ENCODE assay signal across 8 cellular contexts in genomic region chr12:55972906-55973597, GRCh38. TPM values are rescaled to one million over a fixed set of nuclear protein-coding genes. Genes with fewer than 3 reads are reported as not detected.
A peak's percentile ranks its signal among the peaks of the same experiment; 100 is the strongest.
DNase-seq lines count a peak whose midpoint lies in the region; ATAC-seq and TF ChIP-seq lines count a peak whose summit lies in the region.

No MANE protein-coding gene starts in this region.

- no peak for ATAC-seq in stimulated activated naive CD8-positive, alpha-beta T cell treated with anti-CD3 and anti-CD28 coated beads, Interleukin-15, Interleukin-2, amounts not matched to agents 100 U/mL and 50 U/mL, for 24 hours
- ATAC-seq in GM18861 (IDR thresholded peaks at IDR 0.05; ENCODE audit: unreplicated experiment), result no peak

- peak overlapping the region; percentile 24 to 72 for H3K4me3 ChIP-seq in CD4-positive, alpha-beta memory T cell (ENCODE audit: low read length in 2 of 2)
- H3K4me3 ChIP-seq in LNCaP clone FGC (ENCODE audit: low read depth, low read length), result peak overlapping the region; percentile 73
- peak overlapping the region; percentile 66 to 79 for H3K4me3 ChIP-seq in muscle layer of duodenum (ENCODE audit: low read depth in 1 of 2, low read length in 2 of 2)

- peaks cover 37% of the 10 kb centered on the region for H3K4me1 ChIP-seq in CD4-positive, alpha-beta memory T cell (ENCODE audit: insufficient read depth, low read length)
- peaks cover 0 to 31% of the 10 kb centered on the region in 2 donors for H3K4me1 ChIP-seq in muscle layer of duodenum (ENCODE audit: control insufficient read depth in 1 of 2, insufficient read depth in 2 of 2, low read length in 2 of 2)

- H3K27me3 ChIP-seq in CD4-positive, alpha-beta memory T cell (ENCODE audit: insufficient read depth, low read length), result no peaks in the 10 kb centered on the region
- H3K27me3 ChIP-seq in muscle layer of duodenum (ENCODE audit: low read depth, low read length), result no peaks in the 10 kb centered on the region

- peaks cover 13 to 30% (median 24%) of the 10 kb centered on the region in 4 donors for H3K4me1 Mint-ChIP-seq in CD4-positive, alpha-beta memory T cell

- no peaks in the 10 kb centered on the region for H3K9me3 ChIP-seq in CD4-positive, alpha-beta memory T cell (ENCODE audit: control insufficient read depth in 1 of 2, low read length in 2 of 2)
- no peaks in the 10 kb centered on the region for H3K9me3 ChIP-seq in muscle layer of duodenum (ENCODE audit: control insufficient read depth in 1 of 2, low read length in 2 of 2)

- TF ChIP-seq CTCF in LNCaP clone FGC (IDR thresholded peaks at IDR 0.05; ENCODE audit: control insufficient read depth, extremely low read depth, insufficient read depth), result no peak

- no peaks in the 10 kb centered on the region for H3K36me3 ChIP-seq in CD4-positive, alpha-beta memory T cell (ENCODE audit: insufficient read depth, low read length)
- peaks cover 0 to 8% of the 10 kb centered on the region in 2 donors for H3K36me3 ChIP-seq in muscle layer of duodenum (ENCODE audit: control insufficient read depth in 1 of 2, insufficient read depth in 2 of 2, low read length in 2 of 2)

- POLR2A ChIA-PET in CD4-positive, alpha-beta memory T cell (lab: Charles Lee; ENCODE audit: partially characterized antibody), result interaction anchor here (0.6 to 3.8 kb wide), 48 partner anchors 7 to 704 kb away, joined by 3 to 155 read pairs (median 5); partner anchors contain the start of genes BLOC1S1, COQ10A, DGKA and DNAJC14

- peak in 3 of 5 donors; percentile 19 to 42 (median 37) for DNase-seq in CD4-positive, alpha-beta memory T cell
- DNase-seq in LNCaP clone FGC (ENCODE audit: low read depth), result no peak
- DNase-seq in AML-193 (lab: John Stamatoyannopoulos, UW), result no peak
- DNase-seq in stimulated activated naive CD8-positive, alpha-beta T cell treated with anti-CD3 and anti-CD28 coated beads, Interleukin-15, Interleukin-2, amounts not matched to agents 100 U/mL and 50 U/mL, for 24 hours, result no peak
- DNase-seq in NCI-H1930 (lab: John Stamatoyannopoulos, UW), result no peak

- intact Hi-C loops in CD4-positive, alpha-beta memory T cell (cut with micrococcal nuclease), result loop anchor here (1.0 to 2.0 kb wide), 7 partner anchors 16 to 156 kb away; partner anchors contain the start of genes DNAJC14, PA2G4, RPL41 and RPS26

- H3K4me3 Mint-ChIP-seq in CD4-positive, alpha-beta memory T cell, result no peak overlapping the region

- H3K27ac ChIP-seq in CD4-positive, alpha-beta memory T cell (ENCODE audit: low read depth, low read length), result peak overlapping the region; percentile 84
- H3K27ac ChIP-seq in cingulate gyrus (ENCODE audit: low read depth, low read length) (peak overlapping the region; percentile 88), muscle layer of duodenum (ENCODE audit: low read length) (peak overlapping the region; percentile 96)

- CTCF ChIA-PET in CD4-positive, alpha-beta memory T cell (lab: Charles Lee; ENCODE audit: partially characterized antibody), result interaction anchor here (0.7 to 2.5 kb wide), 15 partner anchors 14 to 233 kb away, joined by 3 to 15 read pairs (median 5); partner anchors contain the start of genes DGKA, DNAJC14, ORMDL2 and SARNP

- no peaks in the 10 kb centered on the region for H3K27me3 Mint-ChIP-seq in CD4-positive, alpha-beta memory T cell

- no peak overlapping the region for H3K27ac Mint-ChIP-seq in CD4-positive, alpha-beta memory T cell

- H3K9me3 Mint-ChIP-seq in CD4-positive, alpha-beta memory T cell, result no peaks in the 10 kb centered on the region

- H3K36me3 Mint-ChIP-seq in CD4-positive, alpha-beta memory T cell, result peaks cover 0 to 7% of the 10 kb centered on the region in 2 donors

RNA-seq across cellular contexts. Expression of gene RAB5B, which starts 0.8 kb away (rescaled TPM):
- total RNA-seq in CD4-positive, alpha-beta memory T cell, result 100 to 1,000 TPM; 106 to 112 TPM
- 10 to 100 TPM; 67.5 to 80.8 TPM for polyA plus RNA-seq in CD4-positive, alpha-beta memory T cell

RNA-seq across cellular contexts. Expression of gene CDK2, which starts 6.4 kb away (rescaled TPM):
- 10 to 100 TPM; 17.5 to 21.5 TPM for total RNA-seq in CD4-positive, alpha-beta memory T cell
- 1 to 10 TPM; 4.7 to 5.7 TPM for polyA plus RNA-seq in CD4-positive, alpha-beta memory T cell

RNA-seq across cellular contexts. Expression of gene PMEL, which starts 7.2 kb away (rescaled TPM):
- not detected for total RNA-seq in CD4-positive, alpha-beta memory T cell
- not detected for polyA plus RNA-seq in CD4-positive, alpha-beta memory T cell

RNA-seq across cellular contexts. Expression of gene SUOX, which starts 24.0 kb away (rescaled TPM):
- 1 to 10 TPM; 5.4 to 5.9 TPM for total RNA-seq in CD4-positive, alpha-beta memory T cell
- polyA plus RNA-seq in CD4-positive, alpha-beta memory T cell, result not detected

RNA-seq across cellular contexts. Expression of gene DGKA, which starts 42.1 kb away (rescaled TPM):
- total RNA-seq in CD4-positive, alpha-beta memory T cell, result 1,000 to 10,000 TPM; 1,301 to 1,410 TPM
- 100 to 1,000 TPM; 195 to 493 TPM for polyA plus RNA-seq in CD4-positive, alpha-beta memory T cell

Comparison
In these comparisons a context has a peak if more than half of its experiments do, and no peak if none do; other contexts are left out.
1. DNase-seq: peak in CD4-positive, alpha-beta memory T cell (3 of 5); none in LNCaP clone FGC (single experiment), AML-193 (0 of 2), stimulated activated naive CD8-positive, alpha-beta T cell treated with anti-CD3 and anti-CD28 coated beads, Interleukin-15, Interleukin-2, amounts not matched to agents 100 U/mL and 50 U/mL, for 24 hours (single experiment) and NCI-H1930 (0 of 2).
2. Peak in every context shown above with its lines, with median percentiles within 50 percentile points of each other: H3K27ac ChIP-seq and H3K4me3 ChIP-seq.